In the genomic region with DNA sequence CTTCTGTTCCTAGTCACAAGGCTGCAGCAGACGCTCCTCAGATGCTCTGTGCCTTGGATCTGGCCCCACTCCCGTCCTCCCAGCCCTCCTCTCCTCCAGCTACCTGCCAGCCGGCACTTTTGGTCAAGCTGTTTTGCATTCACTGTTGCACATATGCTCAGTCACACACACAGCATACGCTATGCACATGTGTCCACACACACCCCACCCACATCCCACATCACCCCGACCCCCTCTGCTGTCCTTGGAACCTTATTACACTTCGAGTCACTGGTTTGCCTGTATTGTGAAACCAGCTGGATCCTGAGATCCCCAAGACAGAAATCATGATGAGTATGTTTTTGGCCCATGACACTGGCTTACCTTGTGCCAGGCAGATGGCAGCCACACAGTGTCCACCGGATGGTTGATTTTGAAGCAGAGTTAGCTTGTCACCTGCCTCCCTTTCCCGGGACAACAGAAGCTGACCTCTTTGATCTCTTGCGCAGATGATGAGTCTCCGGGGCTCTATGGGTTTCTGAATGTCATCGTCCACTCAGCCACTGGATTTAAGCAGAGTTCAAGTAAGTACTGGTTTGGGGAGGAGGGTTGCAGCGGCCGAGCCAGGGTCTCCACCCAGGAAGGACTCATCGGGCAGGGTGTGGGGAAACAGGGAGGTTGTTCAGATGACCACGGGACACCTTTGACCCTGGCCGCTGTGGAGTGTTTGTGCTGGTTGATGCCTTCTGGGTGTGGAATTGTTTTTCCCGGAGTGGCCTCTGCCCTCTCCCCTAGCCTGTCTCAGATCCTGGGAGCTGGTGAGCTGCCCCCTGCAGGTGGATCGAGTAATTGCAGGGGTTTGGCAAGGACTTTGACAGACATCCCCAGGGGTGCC, we compare ENCODE assay signal across 1 cellular context.
A peak's percentile ranks its signal among the peaks of the same experiment; 100 is the strongest.
TF ChIP-seq lines count a peak whose summit lies in the region.

No MANE protein-coding gene starts in this region.

TF ChIP-seq in HepG2, 621 proteins besides CTCF, POLR2A, EP300 and RAD21 (continued from another document and continues in another):
- TF ChIP-seq, protein P1, sequence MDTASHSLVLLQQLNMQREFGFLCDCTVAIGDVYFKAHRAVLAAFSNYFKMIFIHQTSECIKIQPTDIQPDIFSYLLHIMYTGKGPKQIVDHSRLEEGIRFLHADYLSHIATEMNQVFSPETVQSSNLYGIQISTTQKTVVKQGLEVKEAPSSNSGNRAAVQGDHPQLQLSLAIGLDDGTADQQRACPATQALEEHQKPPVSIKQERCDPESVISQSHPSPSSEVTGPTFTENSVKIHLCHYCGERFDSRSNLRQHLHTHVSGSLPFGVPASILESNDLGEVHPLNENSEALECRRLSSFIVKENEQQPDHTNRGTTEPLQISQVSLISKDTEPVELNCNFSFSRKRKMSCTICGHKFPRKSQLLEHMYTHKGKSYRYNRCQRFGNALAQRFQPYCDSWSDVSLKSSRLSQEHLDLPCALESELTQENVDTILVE (CRISPR knock-in tag; IDR thresholded peaks at IDR 0.05) = no peak
- no peak for TF ChIP-seq ZNF431 (CRISPR knock-in tag; IDR thresholded peaks at IDR 0.05; ENCODE audit: borderline replicate concordance, low read depth)
- no peak for TF ChIP-seq IRX3 (CRISPR knock-in tag; IDR thresholded peaks at IDR 0.05; ENCODE audit: borderline replicate concordance, low read depth)
- TF ChIP-seq, protein P2, sequence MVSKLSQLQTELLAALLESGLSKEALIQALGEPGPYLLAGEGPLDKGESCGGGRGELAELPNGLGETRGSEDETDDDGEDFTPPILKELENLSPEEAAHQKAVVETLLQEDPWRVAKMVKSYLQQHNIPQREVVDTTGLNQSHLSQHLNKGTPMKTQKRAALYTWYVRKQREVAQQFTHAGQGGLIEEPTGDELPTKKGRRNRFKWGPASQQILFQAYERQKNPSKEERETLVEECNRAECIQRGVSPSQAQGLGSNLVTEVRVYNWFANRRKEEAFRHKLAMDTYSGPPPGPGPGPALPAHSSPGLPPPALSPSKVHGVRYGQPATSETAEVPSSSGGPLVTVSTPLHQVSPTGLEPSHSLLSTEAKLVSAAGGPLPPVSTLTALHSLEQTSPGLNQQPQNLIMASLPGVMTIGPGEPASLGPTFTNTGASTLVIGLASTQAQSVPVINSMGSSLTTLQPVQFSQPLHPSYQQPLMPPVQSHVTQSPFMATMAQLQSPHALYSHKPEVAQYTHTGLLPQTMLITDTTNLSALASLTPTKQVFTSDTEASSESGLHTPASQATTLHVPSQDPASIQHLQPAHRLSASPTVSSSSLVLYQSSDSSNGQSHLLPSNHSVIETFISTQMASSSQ (IDR thresholded peaks at IDR 0.05; ENCODE audit: low read depth) = no peak
- TF ChIP-seq, protein P2 (CRISPR knock-in tag; IDR thresholded peaks at IDR 0.05; ENCODE audit: borderline replicate concordance) = no peak
- no peak for TF ChIP-seq YEATS2 (CRISPR knock-in tag; IDR thresholded peaks at IDR 0.05; ENCODE audit: borderline replicate concordance)
- no peak for TF ChIP-seq SP2 (CRISPR knock-in tag; IDR thresholded peaks at IDR 0.05)
- TF ChIP-seq, protein P3, sequence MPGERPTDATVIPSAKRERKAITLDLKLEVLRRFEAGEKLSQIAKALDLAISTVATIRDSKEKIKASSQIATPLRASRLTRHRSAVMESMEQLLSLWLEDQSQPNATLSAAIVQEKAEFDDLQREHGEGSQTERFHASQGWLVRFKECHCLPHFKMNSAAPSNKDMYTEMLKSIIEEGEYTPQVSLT (CRISPR knock-in tag; IDR thresholded peaks at IDR 0.05; ENCODE audit: borderline replicate concordance, low read depth) = no peak
- TF ChIP-seq FOXJ3 (CRISPR knock-in tag; IDR thresholded peaks at IDR 0.05; ENCODE audit: borderline replicate concordance) = no peak
- TF ChIP-seq, protein P4, sequence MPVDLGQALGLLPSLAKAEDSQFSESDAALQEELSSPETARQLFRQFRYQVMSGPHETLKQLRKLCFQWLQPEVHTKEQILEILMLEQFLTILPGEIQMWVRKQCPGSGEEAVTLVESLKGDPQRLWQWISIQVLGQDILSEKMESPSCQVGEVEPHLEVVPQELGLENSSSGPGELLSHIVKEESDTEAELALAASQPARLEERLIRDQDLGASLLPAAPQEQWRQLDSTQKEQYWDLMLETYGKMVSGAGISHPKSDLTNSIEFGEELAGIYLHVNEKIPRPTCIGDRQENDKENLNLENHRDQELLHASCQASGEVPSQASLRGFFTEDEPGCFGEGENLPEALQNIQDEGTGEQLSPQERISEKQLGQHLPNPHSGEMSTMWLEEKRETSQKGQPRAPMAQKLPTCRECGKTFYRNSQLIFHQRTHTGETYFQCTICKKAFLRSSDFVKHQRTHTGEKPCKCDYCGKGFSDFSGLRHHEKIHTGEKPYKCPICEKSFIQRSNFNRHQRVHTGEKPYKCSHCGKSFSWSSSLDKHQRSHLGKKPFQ (CRISPR knock-in tag; IDR thresholded peaks at IDR 0.05; ENCODE audit: insufficient replicate concordance) = no peak
- TF ChIP-seq, protein P5, sequence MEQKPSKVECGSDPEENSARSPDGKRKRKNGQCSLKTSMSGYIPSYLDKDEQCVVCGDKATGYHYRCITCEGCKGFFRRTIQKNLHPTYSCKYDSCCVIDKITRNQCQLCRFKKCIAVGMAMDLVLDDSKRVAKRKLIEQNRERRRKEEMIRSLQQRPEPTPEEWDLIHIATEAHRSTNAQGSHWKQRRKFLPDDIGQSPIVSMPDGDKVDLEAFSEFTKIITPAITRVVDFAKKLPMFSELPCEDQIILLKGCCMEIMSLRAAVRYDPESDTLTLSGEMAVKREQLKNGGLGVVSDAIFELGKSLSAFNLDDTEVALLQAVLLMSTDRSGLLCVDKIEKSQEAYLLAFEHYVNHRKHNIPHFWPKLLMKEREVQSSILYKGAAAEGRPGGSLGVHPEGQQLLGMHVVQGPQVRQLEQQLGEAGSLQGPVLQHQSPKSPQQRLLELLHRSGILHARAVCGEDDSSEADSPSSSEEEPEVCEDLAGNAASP (CRISPR knock-in tag; IDR thresholded peaks at IDR 0.05; ENCODE audit: borderline replicate concordance) = peak; percentile 50; the same call in 1 of the 2 replicates
- TF ChIP-seq ZNF160 (CRISPR knock-in tag; IDR thresholded peaks at IDR 0.05) = no peak
- no peak for TF ChIP-seq THAP11 (CRISPR knock-in tag; IDR thresholded peaks at IDR 0.05)
- no peak for TF ChIP-seq ZNF138 (CRISPR knock-in tag; IDR thresholded peaks at IDR 0.05; ENCODE audit: low read depth)
- peak; percentile 54; the same call in 1 of the 2 replicates for TF ChIP-seq KDM5B (CRISPR knock-in tag; IDR thresholded peaks at IDR 0.05; ENCODE audit: borderline replicate concordance)
- TF ChIP-seq ZSCAN20 (CRISPR knock-in tag; IDR thresholded peaks at IDR 0.05; ENCODE audit: borderline replicate concordance) = no peak
- TF ChIP-seq, protein P6, sequence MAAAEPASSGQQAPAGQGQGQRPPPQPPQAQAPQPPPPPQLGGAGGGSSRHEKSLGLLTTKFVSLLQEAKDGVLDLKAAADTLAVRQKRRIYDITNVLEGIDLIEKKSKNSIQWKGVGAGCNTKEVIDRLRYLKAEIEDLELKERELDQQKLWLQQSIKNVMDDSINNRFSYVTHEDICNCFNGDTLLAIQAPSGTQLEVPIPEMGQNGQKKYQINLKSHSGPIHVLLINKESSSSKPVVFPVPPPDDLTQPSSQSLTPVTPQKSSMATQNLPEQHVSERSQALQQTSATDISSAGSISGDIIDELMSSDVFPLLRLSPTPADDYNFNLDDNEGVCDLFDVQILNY (CRISPR knock-in tag; conservative IDR thresholded peaks at IDR 0.05) = no peak
- no peak for TF ChIP-seq PAWR (CRISPR knock-in tag; IDR thresholded peaks at IDR 0.05; ENCODE audit: borderline replicate concordance)
- TF ChIP-seq ZNF678 (CRISPR knock-in tag; IDR thresholded peaks at IDR 0.05) = no peak
- TF ChIP-seq KAT8 (CRISPR knock-in tag; IDR thresholded peaks at IDR 0.05) = no peak
- no peak for TF ChIP-seq IKZF1 (IDR thresholded peaks at IDR 0.05)
- TF ChIP-seq JUND (CRISPR knock-in tag; IDR thresholded peaks at IDR 0.05) = no peak
- TF ChIP-seq SRSF1 (optimal IDR thresholded peaks at IDR 0.05; ENCODE audit: low read depth, low read length) = no peak
- TF ChIP-seq, protein P7, sequence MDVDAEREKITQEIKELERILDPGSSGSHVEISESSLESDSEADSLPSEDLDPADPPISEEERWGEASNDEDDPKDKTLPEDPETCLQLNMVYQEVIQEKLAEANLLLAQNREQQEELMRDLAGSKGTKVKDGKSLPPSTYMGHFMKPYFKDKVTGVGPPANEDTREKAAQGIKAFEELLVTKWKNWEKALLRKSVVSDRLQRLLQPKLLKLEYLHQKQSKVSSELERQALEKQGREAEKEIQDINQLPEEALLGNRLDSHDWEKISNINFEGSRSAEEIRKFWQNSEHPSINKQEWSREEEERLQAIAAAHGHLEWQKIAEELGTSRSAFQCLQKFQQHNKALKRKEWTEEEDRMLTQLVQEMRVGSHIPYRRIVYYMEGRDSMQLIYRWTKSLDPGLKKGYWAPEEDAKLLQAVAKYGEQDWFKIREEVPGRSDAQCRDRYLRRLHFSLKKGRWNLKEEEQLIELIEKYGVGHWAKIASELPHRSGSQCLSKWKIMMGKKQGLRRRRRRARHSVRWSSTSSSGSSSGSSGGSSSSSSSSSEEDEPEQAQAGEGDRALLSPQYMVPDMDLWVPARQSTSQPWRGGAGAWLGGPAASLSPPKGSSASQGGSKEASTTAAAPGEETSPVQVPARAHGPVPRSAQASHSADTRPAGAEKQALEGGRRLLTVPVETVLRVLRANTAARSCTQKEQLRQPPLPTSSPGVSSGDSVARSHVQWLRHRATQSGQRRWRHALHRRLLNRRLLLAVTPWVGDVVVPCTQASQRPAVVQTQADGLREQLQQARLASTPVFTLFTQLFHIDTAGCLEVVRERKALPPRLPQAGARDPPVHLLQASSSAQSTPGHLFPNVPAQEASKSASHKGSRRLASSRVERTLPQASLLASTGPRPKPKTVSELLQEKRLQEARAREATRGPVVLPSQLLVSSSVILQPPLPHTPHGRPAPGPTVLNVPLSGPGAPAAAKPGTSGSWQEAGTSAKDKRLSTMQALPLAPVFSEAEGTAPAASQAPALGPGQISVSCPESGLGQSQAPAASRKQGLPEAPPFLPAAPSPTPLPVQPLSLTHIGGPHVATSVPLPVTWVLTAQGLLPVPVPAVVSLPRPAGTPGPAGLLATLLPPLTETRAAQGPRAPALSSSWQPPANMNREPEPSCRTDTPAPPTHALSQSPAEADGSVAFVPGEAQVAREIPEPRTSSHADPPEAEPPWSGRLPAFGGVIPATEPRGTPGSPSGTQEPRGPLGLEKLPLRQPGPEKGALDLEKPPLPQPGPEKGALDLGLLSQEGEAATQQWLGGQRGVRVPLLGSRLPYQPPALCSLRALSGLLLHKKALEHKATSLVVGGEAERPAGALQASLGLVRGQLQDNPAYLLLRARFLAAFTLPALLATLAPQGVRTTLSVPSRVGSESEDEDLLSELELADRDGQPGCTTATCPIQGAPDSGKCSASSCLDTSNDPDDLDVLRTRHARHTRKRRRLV (CRISPR knock-in tag; IDR thresholded peaks at IDR 0.05) = no peak
- TF ChIP-seq, protein P8, sequence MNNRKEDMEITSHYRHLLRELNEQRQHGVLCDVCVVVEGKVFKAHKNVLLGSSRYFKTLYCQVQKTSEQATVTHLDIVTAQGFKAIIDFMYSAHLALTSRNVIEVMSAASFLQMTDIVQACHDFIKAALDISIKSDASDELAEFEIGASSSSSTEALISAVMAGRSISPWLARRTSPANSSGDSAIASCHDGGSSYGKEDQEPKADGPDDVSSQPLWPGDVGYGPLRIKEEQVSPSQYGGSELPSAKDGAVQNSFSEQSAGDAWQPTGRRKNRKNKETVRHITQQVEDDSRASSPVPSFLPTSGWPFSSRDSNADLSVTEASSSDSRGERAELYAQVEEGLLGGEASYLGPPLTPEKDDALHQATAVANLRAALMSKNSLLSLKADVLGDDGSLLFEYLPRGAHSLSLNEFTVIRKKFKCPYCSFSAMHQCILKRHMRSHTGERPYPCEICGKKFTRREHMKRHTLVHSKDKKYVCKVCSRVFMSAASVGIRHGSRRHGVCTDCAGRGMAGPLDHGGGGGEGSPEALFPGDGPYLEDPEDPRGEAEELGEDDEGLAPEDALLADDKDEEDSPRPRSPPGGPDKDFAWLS (CRISPR knock-in tag; IDR thresholded peaks at IDR 0.05; ENCODE audit: borderline replicate concordance) = no peak
- TF ChIP-seq FOSL1 (CRISPR knock-in tag; IDR thresholded peaks at IDR 0.05; ENCODE audit: borderline replicate concordance) = no peak
- TF ChIP-seq, protein P9, sequence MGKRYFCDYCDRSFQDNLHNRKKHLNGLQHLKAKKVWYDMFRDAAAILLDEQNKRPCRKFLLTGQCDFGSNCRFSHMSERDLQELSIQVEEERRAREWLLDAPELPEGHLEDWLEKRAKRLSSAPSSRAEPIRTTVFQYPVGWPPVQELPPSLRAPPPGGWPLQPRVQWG (CRISPR knock-in tag; IDR thresholded peaks at IDR 0.05; ENCODE audit: borderline replicate concordance, low read depth) = no peak
- TF ChIP-seq ZNF674 (CRISPR knock-in tag; IDR thresholded peaks at IDR 0.05; ENCODE audit: low read depth) = no peak
- no peak for TF ChIP-seq NFATC3 (CRISPR knock-in tag; IDR thresholded peaks at IDR 0.05)
- TF ChIP-seq, protein P10, sequence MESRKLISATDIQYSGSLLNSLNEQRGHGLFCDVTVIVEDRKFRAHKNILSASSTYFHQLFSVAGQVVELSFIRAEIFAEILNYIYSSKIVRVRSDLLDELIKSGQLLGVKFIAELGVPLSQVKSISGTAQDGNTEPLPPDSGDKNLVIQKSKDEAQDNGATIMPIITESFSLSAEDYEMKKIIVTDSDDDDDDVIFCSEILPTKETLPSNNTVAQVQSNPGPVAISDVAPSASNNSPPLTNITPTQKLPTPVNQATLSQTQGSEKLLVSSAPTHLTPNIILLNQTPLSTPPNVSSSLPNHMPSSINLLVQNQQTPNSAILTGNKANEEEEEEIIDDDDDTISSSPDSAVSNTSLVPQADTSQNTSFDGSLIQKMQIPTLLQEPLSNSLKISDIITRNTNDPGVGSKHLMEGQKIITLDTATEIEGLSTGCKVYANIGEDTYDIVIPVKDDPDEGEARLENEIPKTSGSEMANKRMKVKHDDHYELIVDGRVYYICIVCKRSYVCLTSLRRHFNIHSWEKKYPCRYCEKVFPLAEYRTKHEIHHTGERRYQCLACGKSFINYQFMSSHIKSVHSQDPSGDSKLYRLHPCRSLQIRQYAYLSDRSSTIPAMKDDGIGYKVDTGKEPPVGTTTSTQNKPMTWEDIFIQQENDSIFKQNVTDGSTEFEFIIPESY (CRISPR knock-in tag; IDR thresholded peaks at IDR 0.05) = no peak
- TF ChIP-seq ZNF460 (CRISPR knock-in tag; IDR thresholded peaks at IDR 0.05; ENCODE audit: borderline replicate concordance) = no peak
- TF ChIP-seq, protein P11, sequence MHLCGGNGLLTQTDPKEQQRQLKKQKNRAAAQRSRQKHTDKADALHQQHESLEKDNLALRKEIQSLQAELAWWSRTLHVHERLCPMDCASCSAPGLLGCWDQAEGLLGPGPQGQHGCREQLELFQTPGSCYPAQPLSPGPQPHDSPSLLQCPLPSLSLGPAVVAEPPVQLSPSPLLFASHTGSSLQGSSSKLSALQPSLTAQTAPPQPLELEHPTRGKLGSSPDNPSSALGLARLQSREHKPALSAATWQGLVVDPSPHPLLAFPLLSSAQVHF (CRISPR knock-in tag; IDR thresholded peaks at IDR 0.05) = no peak
